ENCODE assay signal across 8 cellular contexts in the genomic region with DNA sequence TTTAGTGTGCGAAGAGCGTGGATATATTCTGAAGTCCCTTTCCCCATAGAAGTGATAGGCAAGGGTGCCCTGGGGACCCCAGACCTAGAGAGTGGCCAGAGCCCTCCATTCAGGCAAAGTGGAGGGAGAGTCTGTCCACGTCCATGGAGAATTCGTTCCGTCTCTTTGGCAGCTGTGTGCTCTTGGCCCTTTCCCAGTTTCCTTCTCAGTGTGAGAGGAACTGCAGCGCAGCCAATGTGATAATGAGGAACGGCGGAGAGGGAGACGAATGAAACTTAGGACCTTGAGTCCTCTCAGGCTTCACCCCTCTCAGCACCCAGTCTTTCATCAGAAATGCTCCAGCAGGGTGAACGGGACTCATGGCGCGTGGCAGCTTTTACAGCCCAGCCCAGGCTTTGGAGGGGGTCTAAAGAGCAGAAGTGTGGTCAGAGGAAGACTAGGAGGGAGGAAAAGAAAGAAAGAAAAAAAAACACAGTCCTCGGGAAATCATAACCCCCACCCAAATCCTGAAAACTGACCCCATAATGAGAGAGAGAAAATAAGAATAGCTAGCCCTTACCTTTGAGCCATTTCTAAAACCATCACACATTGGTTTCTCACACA.
A peak's percentile ranks its signal among the peaks of the same experiment; 100 is the strongest.
DNase-seq lines count a peak whose midpoint lies in the region; ATAC-seq and TF ChIP-seq lines count a peak whose summit lies in the region.

No MANE protein-coding gene starts in this region.

- peak in 1 of 3 donors; percentile 3 for ATAC-seq in natural killer cell

- peak overlapping the region; percentile 28 for H3K27ac Mint-ChIP-seq in activated T-cell treated with anti-CD3 and anti-CD28 coated beads, Interleukin-2, amount 50 U/mL, for 24 hours
- peak overlapping the region; percentile 75 to 85 for H3K27ac Mint-ChIP-seq in natural killer cell

- H3K4me1 ChIP-seq in vagina: peaks cover 30% of the 10 kb centered on the region

- H3K27me3 Mint-ChIP-seq in activated T-cell treated with anti-CD3 and anti-CD28 coated beads, Interleukin-2, amount 50 U/mL, for 24 hours: no peaks in the 10 kb centered on the region
- H3K27me3 Mint-ChIP-seq in natural killer cell (ENCODE audit: low read depth in 2 of 2): no peaks in the 10 kb centered on the region

- no peak overlapping the region for H3K4me3 Mint-ChIP-seq in activated T-cell treated with anti-CD3 and anti-CD28 coated beads, Interleukin-2, amount 50 U/mL, for 24 hours
- H3K4me3 Mint-ChIP-seq in natural killer cell: peak overlapping the region; percentile 76

- no peak for TF ChIP-seq POLR2A in vagina (IDR thresholded peaks at IDR 0.05)

- H3K4me1 Mint-ChIP-seq in activated T-cell treated with anti-CD3 and anti-CD28 coated beads, Interleukin-2, amount 50 U/mL, for 24 hours (ENCODE audit: low read depth): peaks cover 19% of the 10 kb centered on the region
- peaks cover 34 to 46% of the 10 kb centered on the region in 2 donors for H3K4me1 Mint-ChIP-seq in natural killer cell

- H3K4me3 ChIP-seq in fibroblast of pulmonary artery (replicated peaks; ENCODE audit: low read depth, low read length) (no peak overlapping the region), vagina (no peak overlapping the region)

- intact Hi-C loops in natural killer cell (cut with micrococcal nuclease): loop anchor here (1.0 to 2.0 kb wide), 5 partner anchors 51 to 427 kb away; no protein-coding TSS in a partner anchor
- intact Hi-C loops in vagina (cut with DNase I): loop anchor here (5.0 kb wide), 1 partner anchor 221 kb away; the partner anchor contains the start of gene CABLES1

- no peaks in the 10 kb centered on the region for H3K9me3 ChIP-seq in vagina

- no peaks in the 10 kb centered on the region for H3K27me3 ChIP-seq in vagina

- H3K36me3 Mint-ChIP-seq in activated T-cell treated with anti-CD3 and anti-CD28 coated beads, Interleukin-2, amount 50 U/mL, for 24 hours (ENCODE audit: low read depth): peaks cover 17% of the 10 kb centered on the region
- H3K36me3 Mint-ChIP-seq in natural killer cell: no peaks in the 10 kb centered on the region

- no peak for DNase-seq in activated T-cell treated with anti-CD3 and anti-CD28 coated beads, Interleukin-2, amount 50 U/mL, for 24 hours
- DNase-seq in activated T-cell treated with anti-CD3 and anti-CD28 coated beads, Interleukin-2, amount 50 U/mL, for 1 hour: no peak
- DNase-seq in fibroblast of pulmonary artery (ENCODE audit: low read depth): peak; percentile 63
- DNase-seq in natural killer cell: no peak
- DNase-seq in vagina (ENCODE audit: extremely low spot score in 2 of 2): no peak
- DNase-seq in T1000 (lab: John Stamatoyannopoulos, UW): no peak
- DNase-seq in epidermal melanocyte (ENCODE audit: insufficient read length, low spot score): no peak
- DNase-seq in NCI-H2029 (lab: John Stamatoyannopoulos, UW): no peak

- TF ChIP-seq CTCF in fibroblast of pulmonary artery (IDR thresholded peaks at IDR 0.05; ENCODE audit: low read length, missing control alignments) (no peak), natural killer cell (IDR thresholded peaks at IDR 0.05) (no peak), vagina (IDR thresholded peaks at IDR 0.05) (no peak)

- H3K9me3 Mint-ChIP-seq in activated T-cell treated with anti-CD3 and anti-CD28 coated beads, Interleukin-2, amount 50 U/mL, for 24 hours: no peaks in the 10 kb centered on the region
- H3K9me3 Mint-ChIP-seq in natural killer cell: no peaks in the 10 kb centered on the region

- peak overlapping the region; percentile 77 for H3K27ac ChIP-seq in vagina

- H3K36me3 ChIP-seq in vagina: no peaks in the 10 kb centered on the region
